In the genomic region with DNA sequence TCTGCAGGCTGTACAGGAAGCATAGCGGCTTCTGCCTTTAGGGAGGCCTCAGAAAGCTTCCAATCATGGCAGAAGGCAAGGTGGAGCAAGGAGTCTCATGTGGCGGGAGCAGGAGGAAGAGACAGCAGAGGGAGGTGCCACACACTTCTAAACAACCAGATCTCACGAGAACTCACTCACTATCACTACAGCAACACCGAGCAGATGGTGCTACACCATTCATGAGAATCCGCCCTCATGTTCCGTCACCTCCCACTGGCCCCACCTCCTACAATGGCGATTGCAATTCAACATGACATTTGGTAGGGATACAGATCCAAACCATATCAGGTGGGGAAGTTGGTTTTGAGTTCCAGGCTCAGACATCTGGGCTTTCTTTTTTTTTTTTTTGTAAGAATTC, we compare ENCODE assay signal across 18 cellular contexts.
"Had no signal": no experiment of that assay in that cellular context is flagged by ENCODE, and none has a peak within 500 bp of the region (broad histone marks: within the 10 kb centered on the region; RNA-seq: fewer than 3 reads in every experiment).

No MANE protein-coding gene starts in this region.

- H3K9me3 ChIP-seq: heart left ventricle, mucosa of descending colon, neutrophil, sigmoid colon, suprapubic skin, tibial artery, upper lobe of left lung, uterus had no signal

- H3K36me3 ChIP-seq: heart left ventricle, neutrophil, sigmoid colon, suprapubic skin, tibial artery, upper lobe of left lung, uterus had no signal

- H3K27ac ChIP-seq: heart left ventricle, neutrophil, sigmoid colon, skin epidermis, suprapubic skin, tibial artery, upper lobe of left lung, uterus had no signal

- H3K9me3 Mint-ChIP-seq: naive thymus-derived CD8-positive, alpha-beta T cell had no signal

- H3K4me3 ChIP-seq: heart left ventricle, mucosa of descending colon, sigmoid colon, skin epidermis, suprapubic skin, tibial artery, upper lobe of left lung, uterus had no signal

- H3K4me3 Mint-ChIP-seq: naive thymus-derived CD8-positive, alpha-beta T cell had no signal

- H3K4me1 ChIP-seq: heart left ventricle, sigmoid colon, suprapubic skin, tibial artery, upper lobe of left lung, uterus had no signal

- H3K27me3 ChIP-seq: neutrophil, upper lobe of left lung, uterus had no signal

- ATAC-seq: esophagus mucosa; heart left ventricle; left lobe of liver; mucosa of descending colon; naive thymus-derived CD8-positive, alpha-beta T cell had no signal

- DNase-seq: cortex of kidney; effector memory CD4-positive, alpha-beta T cell; heart left ventricle; islet precursor cell; mammary epithelial cell; mucosa of descending colon; naive thymus-derived CD8-positive, alpha-beta T cell; sigmoid colon; stimulated activated CD4-positive, alpha-beta T cell treated with anti-CD3 and anti-CD28 coated beads, Interleukin-12 subunit alpha, Interleukin-12 subunit beta, amount 100 ng/mL, for 4 hours; stimulated activated naive CD4-positive, alpha-beta T cell treated with Interleukin-2 at 50 U/mL for 16 hours; tibial artery; upper lobe of left lung; uterus had no signal

- H3K4me1 Mint-ChIP-seq: naive thymus-derived CD8-positive, alpha-beta T cell had no signal

- H3K36me3 Mint-ChIP-seq: naive thymus-derived CD8-positive, alpha-beta T cell had no signal
